In the genomic region with DNA sequence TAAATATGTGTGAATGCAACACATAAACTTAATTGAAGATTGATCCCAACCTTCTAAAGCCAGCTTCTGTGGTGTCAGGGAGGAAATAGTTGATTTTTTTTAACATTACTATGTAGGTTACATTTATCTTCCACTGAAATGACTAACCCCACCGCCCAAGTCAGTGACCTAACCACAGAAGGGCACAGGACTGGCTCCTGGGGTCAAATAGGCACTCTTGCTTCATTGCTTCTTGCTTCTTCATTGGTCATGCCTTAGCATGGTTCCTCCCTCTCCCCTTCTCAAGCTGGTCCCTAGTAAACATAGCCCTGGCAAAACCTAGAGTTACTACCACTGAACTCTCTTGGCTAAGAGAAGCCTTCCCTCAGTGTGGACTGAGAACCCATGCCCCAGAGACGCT, we compare ENCODE assay signal across 27 cellular contexts.
"Had no signal": no experiment of that assay in that cellular context is flagged by ENCODE, and none has a peak within 500 bp of the region (broad histone marks: within the 10 kb centered on the region; RNA-seq: fewer than 3 reads in every experiment).

No MANE protein-coding gene starts in this region.

- ATAC-seq: body of pancreas had no signal

- H3K4me3 Mint-ChIP-seq: activated CD4-positive, alpha-beta T cell treated with anti-CD3 and anti-CD28 coated beads, Interleukin-2, amount 10 ng/mL, durations not matched to agents 24 days and 14 days; activated naive CD8-positive, alpha-beta T cell treated with anti-CD3 and anti-CD28 coated beads, Interleukin-2, amount 10 ng/mL, durations not matched to agents 7 days and 5 days; activated T-cell treated with anti-CD3 and anti-CD28 coated beads, Interleukin-2, amount 50 U/mL, for 24 hours had no signal

- H3K9me3 Mint-ChIP-seq: activated CD4-positive, alpha-beta T cell treated with anti-CD3 and anti-CD28 coated beads, Interleukin-2, amount 10 ng/mL, durations not matched to agents 24 days and 14 days; activated naive CD8-positive, alpha-beta T cell treated with anti-CD3 and anti-CD28 coated beads, Interleukin-2, amount 10 ng/mL, durations not matched to agents 7 days and 5 days; activated T-cell treated with anti-CD3 and anti-CD28 coated beads, Interleukin-2, amount 50 U/mL, for 24 hours had no signal

- H3K27ac Mint-ChIP-seq: activated CD4-positive, alpha-beta T cell treated with anti-CD3 and anti-CD28 coated beads, Interleukin-2, amount 10 ng/mL, durations not matched to agents 24 days and 14 days; activated naive CD8-positive, alpha-beta T cell treated with anti-CD3 and anti-CD28 coated beads, Interleukin-2, amount 10 ng/mL, durations not matched to agents 7 days and 5 days; activated T-cell treated with anti-CD3 and anti-CD28 coated beads, Interleukin-2, amount 50 U/mL, for 24 hours had no signal

- DNase-seq: activated CD4-positive, alpha-beta T cell treated with anti-CD3 and anti-CD28 coated beads for 1 hour; activated CD4-positive, alpha-beta T cell treated with anti-CD3 and anti-CD28 coated beads, Interleukin-2, amount 10 ng/mL, durations not matched to agents 24 days and 14 days; activated CD4-positive, alpha-beta T cell treated with anti-CD3 and anti-CD28 coated beads, Interleukin-2, amount 50 U/mL, for 48 hours; activated CD4-positive, CD25-positive, alpha-beta regulatory T cell; activated effector memory CD4-positive, alpha-beta T cell treated with anti-CD3 and anti-CD28 coated beads, Interleukin-2, amount 50 U/mL, for 16 hours; activated naive CD4-positive, alpha-beta T cell; activated naive CD4-positive, alpha-beta T cell treated with anti-CD3 and anti-CD28 coated beads, Interleukin-2, amount 50 U/mL, for 16 hours; activated naive CD8-positive, alpha-beta T cell treated with anti-CD3 and anti-CD28 coated beads, Interleukin-2, amount 10 ng/mL, durations not matched to agents 7 days and 5 days; activated T-cell treated with anti-CD3 and anti-CD28 coated beads, Interleukin-2, amount 50 U/mL, for 24 hours; adrenal gland; body of pancreas; MM.1S; NCI-H1092; NCI-H1436 treated with DMSO at 0.1 percent for 48 hours; NCI-H1694 treated with DMSO at 0.1 percent for 48 hours; NCI-H2029; NCI-H2107; NCI-H2171; NCI-H510A; NCI-H526; NCI-H748 treated with DMSO at 0.1 percent for 48 hours; NK-92 treated with Interleukin-12 subunit alpha and Interleukin-12 subunit beta, amount 100 ng/mL, for 24 hours; PC-9; Right ventricle myocardium superior; SJCRH30; T1000; WERI-Rb-1 had no signal

- H3K4me1 Mint-ChIP-seq: activated CD4-positive, alpha-beta T cell treated with anti-CD3 and anti-CD28 coated beads, Interleukin-2, amount 10 ng/mL, durations not matched to agents 24 days and 14 days; activated naive CD8-positive, alpha-beta T cell treated with anti-CD3 and anti-CD28 coated beads, Interleukin-2, amount 10 ng/mL, durations not matched to agents 7 days and 5 days had no signal

- H3K27me3 Mint-ChIP-seq: activated naive CD8-positive, alpha-beta T cell treated with anti-CD3 and anti-CD28 coated beads, Interleukin-2, amount 10 ng/mL, durations not matched to agents 7 days and 5 days; activated T-cell treated with anti-CD3 and anti-CD28 coated beads, Interleukin-2, amount 50 U/mL, for 24 hours had no signal

- H3K36me3 Mint-ChIP-seq: activated naive CD8-positive, alpha-beta T cell treated with anti-CD3 and anti-CD28 coated beads, Interleukin-2, amount 10 ng/mL, durations not matched to agents 7 days and 5 days had no signal
